19 cellular contexts compared by ENCODE assay signal in the genomic region with DNA sequence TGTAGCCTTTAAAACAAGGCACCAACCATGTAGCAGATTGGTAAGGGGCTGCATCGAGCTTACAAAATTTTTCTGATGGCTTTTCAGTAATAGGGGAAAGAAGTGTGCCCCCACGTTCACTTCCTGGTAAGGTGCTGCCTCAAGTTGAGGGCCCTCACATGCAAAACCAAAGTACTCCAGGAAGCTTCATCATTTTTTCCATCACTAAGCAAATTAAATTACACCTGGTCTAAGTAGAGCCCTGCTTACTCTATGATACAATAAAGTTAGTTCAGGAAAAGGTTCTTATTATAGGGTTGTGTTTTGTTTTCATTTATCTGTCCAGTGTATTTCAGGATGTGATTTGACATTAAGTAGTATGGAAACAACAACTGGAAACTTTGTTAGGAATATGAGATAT. TPM values are rescaled to one million over a fixed set of nuclear protein-coding genes. Genes with fewer than 3 reads are reported as not detected.
DNase-seq lines count a peak whose midpoint lies in the region; ATAC-seq and TF ChIP-seq lines count a peak whose summit lies in the region.
"Had no signal": no experiment of that assay in that cellular context is flagged by ENCODE, and none has a peak within 500 bp of the region (broad histone marks: within the 10 kb centered on the region; RNA-seq: fewer than 3 reads in every experiment).

No MANE protein-coding gene starts in this region.

- no peaks in the 10 kb centered on the region for H3K79me2 ChIP-seq in SU-DHL-6 (ENCODE audit: insufficient read depth, low read length)

- no peaks in the 10 kb centered on the region for H3K9me3 ChIP-seq in SU-DHL-6 (ENCODE audit: insufficient read depth, low read length)
- no peaks in the 10 kb centered on the region for H3K9me3 ChIP-seq in esophagus squamous epithelium
- H3K9me3 ChIP-seq: body of pancreas, left lung, prostate gland, thyroid gland had no signal

- H3K4me3 ChIP-seq in SU-DHL-6 (ENCODE audit: insufficient read depth, low read length, poor library complexity, severe bottlenecking) (no peak overlapping the region), esophagus squamous epithelium (no peak overlapping the region)
- H3K4me3 ChIP-seq: body of pancreas, left lung, prostate gland, thyroid gland had no signal

- WGBS in esophagus squamous epithelium, 2 donors: 63 to 87% methylated on average over 2 of the region's 2 CpGs

- H3K27me3 Mint-ChIP-seq in effector memory CD8-positive, alpha-beta T cell: no peaks in the 10 kb centered on the region

- H3K9me3 Mint-ChIP-seq in effector memory CD8-positive, alpha-beta T cell: no peaks in the 10 kb centered on the region
- H3K9me3 Mint-ChIP-seq: neural crest cell had no signal

- TF ChIP-seq POLR2A in esophagus squamous epithelium (IDR thresholded peaks at IDR 0.05): no peak

- peaks cover 0 to 6% (median 0%) of the 10 kb centered on the region in 3 donors for H3K4me1 ChIP-seq in esophagus squamous epithelium
- H3K4me1 ChIP-seq: body of pancreas, left lung, prostate gland had no signal

- no peaks in the 10 kb centered on the region for H3K9me2 ChIP-seq in SU-DHL-6 (replicated peaks; ENCODE audit: insufficient read depth, low read length)

- H3K27ac ChIP-seq in SU-DHL-6 (ENCODE audit: low read depth, low read length) (peak overlapping the region; percentile 49), esophagus squamous epithelium (no peak overlapping the region)
- H3K27ac ChIP-seq: body of pancreas, KMS-11, left lung, prostate gland had no signal

- H3K4me1 Mint-ChIP-seq in effector memory CD8-positive, alpha-beta T cell (ENCODE audit: low read depth in 2 of 2): peaks cover 10 to 14% of the 10 kb centered on the region in 2 donors

- H3K36me3 Mint-ChIP-seq in effector memory CD8-positive, alpha-beta T cell (ENCODE audit: insufficient read depth): peaks cover 21% of the 10 kb centered on the region

- no peaks in the 10 kb centered on the region for H3K27me3 ChIP-seq in SU-DHL-6 (ENCODE audit: low read length)
- H3K27me3 ChIP-seq in esophagus squamous epithelium: no peaks in the 10 kb centered on the region
- H3K27me3 ChIP-seq: body of pancreas, left lung, thyroid gland had no signal

- no peak overlapping the region for H3K4me2 ChIP-seq in SU-DHL-6 (ENCODE audit: low read depth, low read length, poor library complexity, severe bottlenecking)
- H3K4me2 ChIP-seq: KMS-11 had no signal

- no peak overlapping the region for H3K4me3 Mint-ChIP-seq in effector memory CD8-positive, alpha-beta T cell
- H3K4me3 Mint-ChIP-seq: neural crest cell had no signal

- H3F3A ChIP-seq in SU-DHL-6 (ENCODE audit: insufficient read depth): peaks cover 11% of the 10 kb centered on the region

- no peak overlapping the region for H2AFZ ChIP-seq in SU-DHL-6 (ENCODE audit: low read depth, low read length, severe bottlenecking)

- ATAC-seq in effector memory CD8-positive, alpha-beta T cell (replicated peaks): no peak
- ATAC-seq: body of pancreas, left lung had no signal

- H3K9ac ChIP-seq in SU-DHL-6 (ENCODE audit: low read length): no peak overlapping the region
- H3K9ac ChIP-seq: KMS-11 had no signal

- TF ChIP-seq CTCF in SU-DHL-6 (IDR thresholded peaks at IDR 0.05; ENCODE audit: insufficient read depth, low read length, poor library complexity, severe bottlenecking) (no peak), esophagus squamous epithelium (IDR thresholded peaks at IDR 0.05) (no peak)

- H3K36me3 ChIP-seq in SU-DHL-6 (ENCODE audit: low read length) (peaks cover 27% of the 10 kb centered on the region), esophagus squamous epithelium (peaks cover 0 to 85% (median 16%) of the 10 kb centered on the region in 3 donors)
- H3K36me3 ChIP-seq: prostate gland had no signal

- peak; percentile 33 for DNase-seq in stimulated activated CD4-positive, alpha-beta T cell treated with anti-CD3 and anti-CD28 coated beads, Interleukin-15, amount 100 ng/mL, for 24 hours
- DNase-seq in stimulated activated CD4-positive, alpha-beta T cell treated with anti-CD3 and anti-CD28 coated beads, Interleukin-1b, Interleukin-23, amount 100 ng/mL, for 48 hours: no peak
- no peak for DNase-seq in effector memory CD8-positive, alpha-beta T cell
- DNase-seq in NCI-H2029 (lab: John Stamatoyannopoulos, UW) (no peak), esophagus squamous epithelium (lab: John Stamatoyannopoulos, UW) (no peak), NCI-H1048 (lab: John Stamatoyannopoulos, UW) (no peak)
- DNase-seq: body of pancreas; foreskin fibroblast; left lung; midbrain; MV-4-11; NCI-H187; stimulated activated CD4-positive, alpha-beta T cell treated with anti-CD3 and anti-CD28 coated beads, Interleukin-2, amount 100 ng/mL, for 24 hours; stimulated activated naive CD4-positive, alpha-beta T cell; thyroid gland had no signal

- no peaks in the 10 kb centered on the region for H4K20me1 ChIP-seq in SU-DHL-6 (ENCODE audit: low read depth, low read length)

- peak overlapping the region; percentile 62 to 67 for H3K27ac Mint-ChIP-seq in effector memory CD8-positive, alpha-beta T cell

- intact Hi-C loops in esophagus squamous epithelium (cut with DNase I): no loop called here

RNA-seq across cellular contexts. Expression of a gene that starts 15.0 kb away (rescaled TPM):
- total RNA-seq in esophagus squamous epithelium: under 1 TPM in 2 of 4 donors, not detected in 2; 0.04 to 0.38 TPM

RNA-seq across cellular contexts. Expression of a gene that starts 53.4 kb away (rescaled TPM):
- 1 to 10 TPM; 2.4 to 8.0 (median 3.1) TPM for total RNA-seq in esophagus squamous epithelium

RNA-seq across cellular contexts. Expression of a gene that starts 54.3 kb away (rescaled TPM):
- 10 to 100 TPM; 17.8 to 41.8 (median 23.9) TPM for total RNA-seq in esophagus squamous epithelium
